10 cellular contexts compared by ENCODE assay signal in genomic region chr2:101753720-101754490, GRCh38. TPM values are rescaled to one million over a fixed set of nuclear protein-coding genes. Genes with fewer than 3 reads are reported as not detected.
A peak's percentile ranks its signal among the peaks of the same experiment; 100 is the strongest.
DNase-seq lines count a peak whose midpoint lies in the region; ATAC-seq and TF ChIP-seq lines count a peak whose summit lies in the region.
"Had no signal": no experiment of that assay in that cellular context is flagged by ENCODE, and none has a peak within 500 bp of the region (broad histone marks: within the 10 kb centered on the region; RNA-seq: fewer than 3 reads in every experiment).

No MANE protein-coding gene starts in this region.

- no peaks in the 10 kb centered on the region for H3K27me3 ChIP-seq in endodermal cell (ENCODE audit: control insufficient read depth, insufficient read depth, low read length, poor library complexity, severe bottlenecking)
- H3K27me3 ChIP-seq in MG63 = no peaks in the 10 kb centered on the region

- H3K4me3 ChIP-seq in endodermal cell (ENCODE audit: low read length) (no peak overlapping the region), MG63 (no peak overlapping the region)

- H3K36me3 Mint-ChIP-seq in natural killer cell treated with Interleukin-12 subunit alpha and Interleukin-12 subunit beta and Interleukin-15 and Interleukin-18, amount 100 ng/mL, for 72 hours = no peaks in the 10 kb centered on the region
- H3K36me3 Mint-ChIP-seq in natural killer cell (no peaks in the 10 kb centered on the region), endodermal cell (ENCODE audit: low read depth) (peaks cover 3% of the 10 kb centered on the region)

- intact Hi-C loops in natural killer cell (cut with micrococcal nuclease) = no loop called here

- TF ChIP-seq CTCF in natural killer cell (IDR thresholded peaks at IDR 0.05) = no peak
- TF ChIP-seq CTCF in endodermal cell (conservative IDR thresholded peaks at IDR 0.05) = no peak

- H3K36me3 ChIP-seq in endodermal cell (ENCODE audit: control insufficient read depth, insufficient read depth, low read length) (no peaks in the 10 kb centered on the region), MG63 (no peaks in the 10 kb centered on the region; the same call in 1 of the 2 replicates)

- H3K27ac Mint-ChIP-seq in natural killer cell treated with Interleukin-12 subunit alpha and Interleukin-12 subunit beta and Interleukin-15 and Interleukin-18, amount 100 ng/mL, for 72 hours = no peak overlapping the region
- peak overlapping the region in 1 of 2 donors; percentile 21 for H3K27ac Mint-ChIP-seq in natural killer cell
- peak overlapping the region; percentile 57 for H3K27ac Mint-ChIP-seq in endodermal cell

- peaks cover 40 to 60% of the 10 kb centered on the region in 2 donors for H3K4me1 Mint-ChIP-seq in natural killer cell treated with Interleukin-12 subunit alpha and Interleukin-12 subunit beta and Interleukin-15 and Interleukin-18, amount 100 ng/mL, for 72 hours (ENCODE audit: low read depth in 2 of 2)
- H3K4me1 Mint-ChIP-seq in natural killer cell (peaks cover 59 to 61% of the 10 kb centered on the region in 2 donors), endodermal cell (peaks cover 47% of the 10 kb centered on the region)

- no peaks in the 10 kb centered on the region for H3K27me3 Mint-ChIP-seq in natural killer cell treated with Interleukin-12 subunit alpha and Interleukin-12 subunit beta and Interleukin-15 and Interleukin-18, amount 100 ng/mL, for 72 hours
- H3K27me3 Mint-ChIP-seq in natural killer cell (ENCODE audit: low read depth in 2 of 2) (no peaks in the 10 kb centered on the region), endodermal cell (ENCODE audit: insufficient read depth) (no peaks in the 10 kb centered on the region)

- WGBS in endodermal cell (ENCODE audit: insufficient coverage in 1 of 2, insufficient read length in 1 of 2), 2 experiments = 79 to 100% methylated on average over 2 to 5 of the region's 5 CpGs

- H3K9ac ChIP-seq in endodermal cell (ENCODE audit: extremely low read depth, low read length, poor library complexity, severe bottlenecking) = no peak overlapping the region

- H3K4me3 Mint-ChIP-seq in natural killer cell treated with Interleukin-12 subunit alpha and Interleukin-12 subunit beta and Interleukin-15 and Interleukin-18, amount 100 ng/mL, for 72 hours = peak overlapping the region; percentile 27
- H3K4me3 Mint-ChIP-seq in natural killer cell = no peak overlapping the region
- no peak overlapping the region for H3K4me3 Mint-ChIP-seq in endodermal cell

- peaks cover 16% of the 10 kb centered on the region for H3K4me1 ChIP-seq in endodermal cell (ENCODE audit: control insufficient read depth, insufficient read depth, low read length)

- H3K9me3 ChIP-seq in endodermal cell (ENCODE audit: control insufficient read depth, low read length) (peaks cover 4% of the 10 kb centered on the region), MG63 (no peaks in the 10 kb centered on the region)

- no peaks in the 10 kb centered on the region for H3K9me3 Mint-ChIP-seq in natural killer cell treated with Interleukin-12 subunit alpha and Interleukin-12 subunit beta and Interleukin-15 and Interleukin-18, amount 100 ng/mL, for 72 hours
- H3K9me3 Mint-ChIP-seq in natural killer cell (no peaks in the 10 kb centered on the region), endodermal cell (peaks cover 8% of the 10 kb centered on the region)

- ATAC-seq in natural killer cell treated with Interleukin-12 subunit alpha and Interleukin-12 subunit beta and Interleukin-15 and Interleukin-18, amount 100 ng/mL, for 72 hours = no peak
- ATAC-seq in natural killer cell = no peak
- peak; percentile 30 for ATAC-seq in HG02981 (IDR thresholded peaks at IDR 0.05; ENCODE audit: unreplicated experiment)

- no peak for DNase-seq in natural killer cell treated with Interleukin-12 subunit alpha and Interleukin-12 subunit beta and Interleukin-15 and Interleukin-18, amount 100 ng/mL, for 72 hours (ENCODE audit: low spot score)
- DNase-seq in natural killer cell = no peak
- DNase-seq in endodermal cell = no peak
- no peak for DNase-seq in MG63
- DNase-seq in stimulated activated CD4-positive, alpha-beta T cell treated with anti-CD3 and anti-CD28 coated beads, Interleukin-4, amount 100 ng/mL, for 4 hours = no peak
- DNase-seq in NCI-H526 treated with DMSO at 0.1 percent for 48 hours (lab: John Stamatoyannopoulos, UW) = no peak
- DNase-seq in NCI-H1436 treated with DMSO at 0.1 percent for 48 hours (lab: John Stamatoyannopoulos, UW) = no peak
- DNase-seq: activated T-cell treated with anti-CD3 and anti-CD28 coated beads, Interleukin-2, amount 50 U/mL, for 1 hour; NCI-H226 had no signal

- no peak overlapping the region for H3K27ac ChIP-seq in endodermal cell (ENCODE audit: low read depth, low read length)

RNA-seq across cellular contexts. Expression of gene MAP4K4, which starts 56.4 kb away (rescaled TPM):
- total RNA-seq in natural killer cell treated with Interleukin-12 subunit alpha and Interleukin-12 subunit beta and Interleukin-15 and Interleukin-18, amount 100 ng/mL, for 72 hours = 10 to 100 TPM; 69.1 to 71.5 TPM
- total RNA-seq in natural killer cell (10 to 100 TPM; 60.2 to 80.3 (median 66.5) TPM), endodermal cell (100 to 1,000 TPM; 130 to 142 TPM)
- polyA plus RNA-seq in endodermal cell (2013, experiment 1 of 2) = 156 TPM
- 139 TPM for polyA plus RNA-seq in endodermal cell (2013, experiment 2 of 2)
- 64.6 and 76.9 TPM in 2 replicates for total RNA-seq in MG63 (2014; rRNA removed; shearing (Covaris generic); ENCODE audit: low replicate concordance)
